In the genomic region with DNA sequence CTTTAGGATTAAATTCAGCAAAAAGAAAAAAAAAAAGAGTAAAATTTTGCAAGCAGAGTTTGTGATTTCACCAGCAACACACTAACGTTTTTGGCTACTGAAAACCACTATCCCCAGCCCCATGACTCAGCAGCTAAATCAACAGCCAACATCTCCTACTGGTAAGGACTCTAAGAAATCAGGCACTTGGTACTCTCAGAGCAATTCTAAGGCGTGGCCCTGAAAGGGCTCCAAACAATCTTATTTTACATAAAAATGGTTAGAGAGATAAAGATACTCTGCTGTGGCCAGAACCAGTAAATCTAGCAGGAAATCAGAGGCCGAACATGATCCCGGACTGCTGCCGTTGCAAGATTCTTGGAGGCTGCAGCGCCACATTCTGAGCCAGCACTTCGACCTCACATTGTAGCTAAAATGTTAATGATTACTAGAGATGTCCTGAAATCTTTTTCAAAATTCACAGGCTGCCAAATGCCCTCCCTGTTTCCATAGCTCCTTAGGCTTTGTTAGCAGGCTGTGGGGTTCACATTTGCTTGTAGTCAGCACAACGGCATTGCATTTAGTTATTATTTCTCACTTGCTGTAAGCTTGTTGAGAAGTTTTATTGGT, we compare ENCODE assay signal across 1 cellular context.
TF ChIP-seq lines count a peak whose summit lies in the region.

No MANE protein-coding gene starts in this region.

TF ChIP-seq in HepG2, 621 proteins besides CTCF, POLR2A, EP300 and RAD21 (continued from another document and continues in another):
- TF ChIP-seq, protein P1, sequence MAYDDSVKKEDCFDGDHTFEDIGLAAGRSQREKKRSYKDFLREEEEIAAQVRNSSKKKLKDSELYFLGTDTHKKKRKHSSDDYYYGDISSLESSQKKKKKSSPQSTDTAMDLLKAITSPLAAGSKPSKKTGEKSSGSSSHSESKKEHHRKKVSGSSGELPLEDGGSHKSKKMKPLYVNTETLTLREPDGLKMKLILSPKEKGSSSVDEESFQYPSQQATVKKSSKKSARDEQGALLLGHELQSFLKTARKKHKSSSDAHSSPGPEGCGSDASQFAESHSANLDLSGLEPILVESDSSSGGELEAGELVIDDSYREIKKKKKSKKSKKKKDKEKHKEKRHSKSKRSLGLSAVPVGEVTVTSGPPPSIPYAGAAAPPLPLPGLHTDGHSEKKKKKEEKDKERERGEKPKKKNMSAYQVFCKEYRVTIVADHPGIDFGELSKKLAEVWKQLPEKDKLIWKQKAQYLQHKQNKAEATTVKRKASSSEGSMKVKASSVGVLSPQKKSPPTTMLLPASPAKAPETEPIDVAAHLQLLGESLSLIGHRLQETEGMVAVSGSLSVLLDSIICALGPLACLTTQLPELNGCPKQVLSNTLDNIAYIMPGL (CRISPR knock-in tag; IDR thresholded peaks at IDR 0.05; ENCODE audit: borderline replicate concordance in 1 of 2, low read depth in 1 of 2): no peak
- TF ChIP-seq, protein P2, sequence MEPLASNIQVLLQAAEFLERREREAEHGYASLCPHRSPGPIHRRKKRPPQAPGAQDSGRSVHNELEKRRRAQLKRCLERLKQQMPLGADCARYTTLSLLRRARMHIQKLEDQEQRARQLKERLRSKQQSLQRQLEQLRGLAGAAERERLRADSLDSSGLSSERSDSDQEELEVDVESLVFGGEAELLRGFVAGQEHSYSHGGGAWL (CRISPR knock-in tag; IDR thresholded peaks at IDR 0.05): 0 out of 2 replicates have a peak, but pooled peaks have one; percentile 9
- TF ChIP-seq ZNF816 (CRISPR knock-in tag; IDR thresholded peaks at IDR 0.05; ENCODE audit: borderline replicate concordance): no peak
- TF ChIP-seq GATAD1 (CRISPR knock-in tag; IDR thresholded peaks at IDR 0.05): no peak
- no peak for TF ChIP-seq ZNF382 (CRISPR knock-in tag; IDR thresholded peaks at IDR 0.05; ENCODE audit: borderline replicate concordance)
- TF ChIP-seq, protein P3, sequence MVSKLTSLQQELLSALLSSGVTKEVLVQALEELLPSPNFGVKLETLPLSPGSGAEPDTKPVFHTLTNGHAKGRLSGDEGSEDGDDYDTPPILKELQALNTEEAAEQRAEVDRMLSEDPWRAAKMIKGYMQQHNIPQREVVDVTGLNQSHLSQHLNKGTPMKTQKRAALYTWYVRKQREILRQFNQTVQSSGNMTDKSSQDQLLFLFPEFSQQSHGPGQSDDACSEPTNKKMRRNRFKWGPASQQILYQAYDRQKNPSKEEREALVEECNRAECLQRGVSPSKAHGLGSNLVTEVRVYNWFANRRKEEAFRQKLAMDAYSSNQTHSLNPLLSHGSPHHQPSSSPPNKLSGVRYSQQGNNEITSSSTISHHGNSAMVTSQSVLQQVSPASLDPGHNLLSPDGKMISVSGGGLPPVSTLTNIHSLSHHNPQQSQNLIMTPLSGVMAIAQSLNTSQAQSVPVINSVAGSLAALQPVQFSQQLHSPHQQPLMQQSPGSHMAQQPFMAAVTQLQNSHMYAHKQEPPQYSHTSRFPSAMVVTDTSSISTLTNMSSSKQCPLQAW (CRISPR knock-in tag; IDR thresholded peaks at IDR 0.05): peak; percentile 92
- TF ChIP-seq CAMTA2 (CRISPR knock-in tag; IDR thresholded peaks at IDR 0.05; ENCODE audit: borderline replicate concordance): no peak
- no peak for TF ChIP-seq CBX2 (IDR thresholded peaks at IDR 0.05; ENCODE audit: low read depth, low read length)
- TF ChIP-seq CBX2 (CRISPR knock-in tag; IDR thresholded peaks at IDR 0.05; ENCODE audit: low read depth): no peak
- peak; percentile 44; the same call in 1 of the 2 replicates for TF ChIP-seq ZC3H13 (CRISPR knock-in tag; IDR thresholded peaks at IDR 0.05)
- TF ChIP-seq, protein P4, sequence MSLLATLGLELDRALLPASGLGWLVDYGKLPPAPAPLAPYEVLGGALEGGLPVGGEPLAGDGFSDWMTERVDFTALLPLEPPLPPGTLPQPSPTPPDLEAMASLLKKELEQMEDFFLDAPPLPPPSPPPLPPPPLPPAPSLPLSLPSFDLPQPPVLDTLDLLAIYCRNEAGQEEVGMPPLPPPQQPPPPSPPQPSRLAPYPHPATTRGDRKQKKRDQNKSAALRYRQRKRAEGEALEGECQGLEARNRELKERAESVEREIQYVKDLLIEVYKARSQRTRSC (CRISPR knock-in tag; IDR thresholded peaks at IDR 0.05; ENCODE audit: low read depth): no peak
- no peak for TF ChIP-seq ZNF589 (CRISPR knock-in tag; conservative IDR thresholded peaks at IDR 0.05)
- peak; percentile 46; the same call in 1 of the 2 replicates for TF ChIP-seq ZNF230 (CRISPR knock-in tag; IDR thresholded peaks at IDR 0.05)
- TF ChIP-seq ZNF746 (CRISPR knock-in tag; IDR thresholded peaks at IDR 0.05): no peak
- TF ChIP-seq CCDC6 (CRISPR knock-in tag; IDR thresholded peaks at IDR 0.05): no peak
- TF ChIP-seq ZNF552 (CRISPR knock-in tag; IDR thresholded peaks at IDR 0.05; ENCODE audit: borderline replicate concordance): no peak
- TF ChIP-seq CREB1 (IDR thresholded peaks at IDR 0.05): no peak
- TF ChIP-seq CREB1 (CRISPR knock-in tag; IDR thresholded peaks at IDR 0.05): peak; percentile 67
- no peak for TF ChIP-seq SP2 (CRISPR knock-in tag; IDR thresholded peaks at IDR 0.05)
- 0 out of 2 replicates have a peak, but pooled peaks have one; percentile 29 for TF ChIP-seq SOX5 (CRISPR knock-in tag; IDR thresholded peaks at IDR 0.05; ENCODE audit: borderline replicate concordance)
- TF ChIP-seq KLF12 (CRISPR knock-in tag; IDR thresholded peaks at IDR 0.05; ENCODE audit: borderline replicate concordance): no peak
- TF ChIP-seq RARA (CRISPR knock-in tag; IDR thresholded peaks at IDR 0.05): peak; percentile 9; the same call in 1 of the 2 replicates
- 0 out of 2 replicates have a peak, but pooled peaks have one; percentile 50 for TF ChIP-seq BRCA1 (CRISPR knock-in tag; IDR thresholded peaks at IDR 0.05)
- no peak for TF ChIP-seq RORA (CRISPR knock-in tag; IDR thresholded peaks at IDR 0.05)
- TF ChIP-seq, protein P5, sequence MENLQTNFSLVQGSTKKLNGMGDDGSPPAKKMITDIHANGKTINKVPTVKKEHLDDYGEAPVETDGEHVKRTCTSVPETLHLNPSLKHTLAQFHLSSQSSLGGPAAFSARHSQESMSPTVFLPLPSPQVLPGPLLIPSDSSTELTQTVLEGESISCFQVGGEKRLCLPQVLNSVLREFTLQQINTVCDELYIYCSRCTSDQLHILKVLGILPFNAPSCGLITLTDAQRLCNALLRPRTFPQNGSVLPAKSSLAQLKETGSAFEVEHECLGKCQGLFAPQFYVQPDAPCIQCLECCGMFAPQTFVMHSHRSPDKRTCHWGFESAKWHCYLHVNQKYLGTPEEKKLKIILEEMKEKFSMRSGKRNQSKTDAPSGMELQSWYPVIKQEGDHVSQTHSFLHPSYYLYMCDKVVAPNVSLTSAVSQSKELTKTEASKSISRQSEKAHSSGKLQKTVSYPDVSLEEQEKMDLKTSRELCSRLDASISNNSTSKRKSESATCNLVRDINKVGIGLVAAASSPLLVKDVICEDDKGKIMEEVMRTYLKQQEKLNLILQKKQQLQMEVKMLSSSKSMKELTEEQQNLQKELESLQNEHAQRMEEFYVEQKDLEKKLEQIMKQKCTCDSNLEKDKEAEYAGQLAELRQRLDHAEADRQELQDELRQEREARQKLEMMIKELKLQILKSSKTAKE (CRISPR knock-in tag; IDR thresholded peaks at IDR 0.05; ENCODE audit: borderline replicate concordance): no peak
- no peak for TF ChIP-seq SMAD1 (CRISPR knock-in tag; IDR thresholded peaks at IDR 0.05; ENCODE audit: borderline replicate concordance, low read depth)
- peak; percentile 24; the same call in 1 of the 2 replicates for TF ChIP-seq ZNF12 (CRISPR knock-in tag; IDR thresholded peaks at IDR 0.05)
- TF ChIP-seq HNRNPH1 (optimal IDR thresholded peaks at IDR 0.05; ENCODE audit: low read depth, low read length): no peak
- TF ChIP-seq TCF12 (IDR thresholded peaks at IDR 0.05): no peak
- TF ChIP-seq TCF12 (CRISPR knock-in tag; IDR thresholded peaks at IDR 0.05): no peak
- no peak for TF ChIP-seq GATA4 (IDR thresholded peaks at IDR 0.05; ENCODE audit: borderline replicate concordance, low read depth)
- TF ChIP-seq, protein P6, sequence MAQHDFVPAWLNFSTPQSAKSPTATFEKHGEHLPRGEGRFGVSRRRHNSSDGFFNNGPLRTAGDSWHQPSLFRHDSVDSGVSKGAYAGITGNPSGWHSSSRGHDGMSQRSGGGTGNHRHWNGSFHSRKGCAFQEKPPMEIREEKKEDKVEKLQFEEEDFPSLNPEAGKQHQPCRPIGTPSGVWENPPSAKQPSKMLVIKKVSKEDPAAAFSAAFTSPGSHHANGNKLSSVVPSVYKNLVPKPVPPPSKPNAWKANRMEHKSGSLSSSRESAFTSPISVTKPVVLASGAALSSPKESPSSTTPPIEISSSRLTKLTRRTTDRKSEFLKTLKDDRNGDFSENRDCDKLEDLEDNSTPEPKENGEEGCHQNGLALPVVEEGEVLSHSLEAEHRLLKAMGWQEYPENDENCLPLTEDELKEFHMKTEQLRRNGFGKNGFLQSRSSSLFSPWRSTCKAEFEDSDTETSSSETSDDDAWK (CRISPR knock-in tag; IDR thresholded peaks at IDR 0.05): no peak
- TF ChIP-seq ZSCAN31 (CRISPR knock-in tag; IDR thresholded peaks at IDR 0.05; ENCODE audit: low read depth): peak; percentile 60; the same call in 1 of the 2 replicates
- peak; percentile 72; the same call in 1 of the 2 replicates for TF ChIP-seq BRD4 (CRISPR knock-in tag; IDR thresholded peaks at IDR 0.05)
- TF ChIP-seq ZMYM2 (CRISPR knock-in tag; IDR thresholded peaks at IDR 0.05): no peak
- no peak for TF ChIP-seq SRSF1 (optimal IDR thresholded peaks at IDR 0.05; ENCODE audit: low read depth, low read length)
- TF ChIP-seq NFATC3 (CRISPR knock-in tag; IDR thresholded peaks at IDR 0.05): no peak
- peak; percentile 93 for TF ChIP-seq POLR2G (IDR thresholded peaks at IDR 0.05; ENCODE audit: low read depth, low read length)
- no peak for TF ChIP-seq ZNF616 (CRISPR knock-in tag; IDR thresholded peaks at IDR 0.05; ENCODE audit: low read depth)
- no peak for TF ChIP-seq SOX6 (IDR thresholded peaks at IDR 0.05)
- TF ChIP-seq SOX6 (CRISPR knock-in tag; IDR thresholded peaks at IDR 0.05): peak; percentile 56
- TF ChIP-seq, protein P7, sequence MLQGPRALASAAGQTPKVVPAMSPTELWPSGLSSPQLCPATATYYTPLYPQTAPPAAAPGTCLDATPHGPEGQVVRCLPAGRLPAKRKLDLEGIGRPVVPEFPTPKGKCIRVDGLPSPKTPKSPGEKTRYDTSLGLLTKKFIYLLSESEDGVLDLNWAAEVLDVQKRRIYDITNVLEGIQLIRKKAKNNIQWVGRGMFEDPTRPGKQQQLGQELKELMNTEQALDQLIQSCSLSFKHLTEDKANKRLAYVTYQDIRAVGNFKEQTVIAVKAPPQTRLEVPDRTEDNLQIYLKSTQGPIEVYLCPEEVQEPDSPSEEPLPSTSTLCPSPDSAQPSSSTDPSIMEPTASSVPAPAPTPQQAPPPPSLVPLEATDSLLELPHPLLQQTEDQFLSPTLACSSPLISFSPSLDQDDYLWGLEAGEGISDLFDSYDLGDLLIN (CRISPR knock-in tag; IDR thresholded peaks at IDR 0.05; ENCODE audit: borderline replicate concordance): no peak
- 0 out of 2 replicates have a peak, but pooled peaks have one; percentile 39 for TF ChIP-seq KDM3A (CRISPR knock-in tag; IDR thresholded peaks at IDR 0.05; ENCODE audit: low read depth)
- no peak for TF ChIP-seq ZNF557 (CRISPR knock-in tag; IDR thresholded peaks at IDR 0.05)
- TF ChIP-seq, protein P8, sequence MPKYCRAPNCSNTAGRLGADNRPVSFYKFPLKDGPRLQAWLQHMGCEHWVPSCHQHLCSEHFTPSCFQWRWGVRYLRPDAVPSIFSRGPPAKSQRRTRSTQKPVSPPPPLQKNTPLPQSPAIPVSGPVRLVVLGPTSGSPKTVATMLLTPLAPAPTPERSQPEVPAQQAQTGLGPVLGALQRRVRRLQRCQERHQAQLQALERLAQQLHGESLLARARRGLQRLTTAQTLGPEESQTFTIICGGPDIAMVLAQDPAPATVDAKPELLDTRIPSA (CRISPR knock-in tag; IDR thresholded peaks at IDR 0.05; ENCODE audit: borderline replicate concordance): no peak
- no peak for TF ChIP-seq ZNF530 (CRISPR knock-in tag; IDR thresholded peaks at IDR 0.05; ENCODE audit: low read depth)
- TF ChIP-seq MBD4 (IDR thresholded peaks at IDR 0.05; ENCODE audit: borderline replicate concordance, low read length): peak; percentile 40; the same call in 1 of the 2 replicates
- TF ChIP-seq ZNF703 (CRISPR knock-in tag; IDR thresholded peaks at IDR 0.05; ENCODE audit: borderline replicate concordance): no peak
- no peak for TF ChIP-seq MTA1 (CRISPR knock-in tag; IDR thresholded peaks at IDR 0.05; ENCODE audit: borderline replicate concordance)
- no peak for TF ChIP-seq HHEX (CRISPR knock-in tag; IDR thresholded peaks at IDR 0.05)
- TF ChIP-seq, protein P9, sequence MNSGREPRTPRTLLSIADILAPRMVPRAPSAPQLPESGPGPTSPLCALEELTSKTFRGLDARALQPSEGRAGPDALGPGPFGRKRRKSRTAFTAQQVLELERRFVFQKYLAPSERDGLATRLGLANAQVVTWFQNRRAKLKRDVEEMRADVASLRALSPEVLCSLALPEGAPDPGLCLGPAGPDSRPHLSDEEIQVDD (CRISPR knock-in tag; IDR thresholded peaks at IDR 0.05; ENCODE audit: borderline replicate concordance): no peak
- TF ChIP-seq ATRX (CRISPR knock-in tag; IDR thresholded peaks at IDR 0.05; ENCODE audit: borderline replicate concordance): no peak
- TF ChIP-seq FOXM1 (CRISPR knock-in tag; IDR thresholded peaks at IDR 0.05): no peak
- TF ChIP-seq ZNF136 (CRISPR knock-in tag; IDR thresholded peaks at IDR 0.05; ENCODE audit: low read depth): no peak
- no peak for TF ChIP-seq HNRNPL (IDR thresholded peaks at IDR 0.05; ENCODE audit: low read depth, low read length)
- no peak for TF ChIP-seq GABPB1 (CRISPR knock-in tag; IDR thresholded peaks at IDR 0.05)
- TF ChIP-seq ZNF615 (CRISPR knock-in tag; IDR thresholded peaks at IDR 0.05; ENCODE audit: borderline replicate concordance): no peak
- no peak for TF ChIP-seq ZNF24 (IDR thresholded peaks at IDR 0.05)
- no peak for TF ChIP-seq MEIS2 (CRISPR knock-in tag; IDR thresholded peaks at IDR 0.05)
- no peak for TF ChIP-seq NCOA5 (CRISPR knock-in tag; IDR thresholded peaks at IDR 0.05)
- TF ChIP-seq SNAPC2 (CRISPR knock-in tag; IDR thresholded peaks at IDR 0.05): no peak
- no peak for TF ChIP-seq ATF7-NPFF (CRISPR knock-in tag; IDR thresholded peaks at IDR 0.05; ENCODE audit: low read depth)
- no peak for TF ChIP-seq GPN1 (CRISPR knock-in tag; IDR thresholded peaks at IDR 0.05; ENCODE audit: borderline replicate concordance)
- TF ChIP-seq LCORL (IDR thresholded peaks at IDR 0.05): no peak
- peak; percentile 53; the same call in 1 of the 2 replicates for TF ChIP-seq LCORL (CRISPR knock-in tag; IDR thresholded peaks at IDR 0.05)
- no peak for TF ChIP-seq ZFP36 (IDR thresholded peaks at IDR 0.05; ENCODE audit: borderline replicate concordance, low read depth, low read length, partially characterized antibody)
- TF ChIP-seq ZNF543 (CRISPR knock-in tag; IDR thresholded peaks at IDR 0.05): 0 out of 2 replicates have a peak, but pooled peaks have one; percentile 37
- no peak for TF ChIP-seq ZNF451 (CRISPR knock-in tag; IDR thresholded peaks at IDR 0.05)
- TF ChIP-seq HNRNPUL1 (IDR thresholded peaks at IDR 0.05; ENCODE audit: low read depth, low read length): no peak
- no peak for TF ChIP-seq ZNF260 (CRISPR knock-in tag; IDR thresholded peaks at IDR 0.05; ENCODE audit: borderline replicate concordance, low read depth)
- TF ChIP-seq FOXK1 (CRISPR knock-in tag; IDR thresholded peaks at IDR 0.05; ENCODE audit: borderline replicate concordance, low read depth): no peak
- TF ChIP-seq MYNN (CRISPR knock-in tag; IDR thresholded peaks at IDR 0.05; ENCODE audit: low read depth): no peak
- TF ChIP-seq BHLHE40 (IDR thresholded peaks at IDR 0.05; ENCODE audit: low read length): no peak
- no peak for TF ChIP-seq EZH2 (conservative IDR thresholded peaks at IDR 0.05; ENCODE audit: low read depth, low read length)
